In genomic region chr7:26726051-26726450, GRCh38 we compare ENCODE assay signal across 3 cellular contexts.
"Had no signal": no experiment of that assay in that cellular context is flagged by ENCODE, and none has a peak within 500 bp of the region (broad histone marks: within the 10 kb centered on the region; RNA-seq: fewer than 3 reads in every experiment).

No MANE protein-coding gene starts in this region.

- DNase-seq: GDM1, GF-D8 had no signal

- H3K4me3 ChIP-seq: GM12878 had no signal
